ENCODE assay signal across 9 cellular contexts in the genomic region with DNA sequence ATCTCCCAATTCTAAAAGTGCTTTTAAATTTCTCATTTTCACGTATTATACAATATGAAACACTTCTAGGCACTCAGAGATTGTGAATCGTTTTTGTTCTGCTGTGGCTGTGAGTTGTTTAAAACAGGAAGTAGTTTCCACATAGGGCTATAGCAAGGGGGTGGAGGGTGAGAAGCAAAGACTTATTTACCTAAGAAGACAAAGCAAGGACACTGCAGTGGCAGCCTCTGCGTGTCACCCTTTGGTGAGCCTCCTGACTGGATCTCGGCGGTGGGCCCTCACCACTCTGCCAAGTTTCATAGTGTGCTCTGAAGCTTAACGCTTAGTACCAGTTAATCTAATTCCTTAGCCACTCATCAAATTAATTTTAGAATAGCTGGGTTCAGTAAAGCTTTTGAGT. TPM values are rescaled to one million over a fixed set of nuclear protein-coding genes. Genes with fewer than 3 reads are reported as not detected.
DNase-seq lines count a peak whose midpoint lies in the region; ATAC-seq and TF ChIP-seq lines count a peak whose summit lies in the region.
"Had no signal": no experiment of that assay in that cellular context is flagged by ENCODE, and none has a peak within 500 bp of the region (broad histone marks: within the 10 kb centered on the region; RNA-seq: fewer than 3 reads in every experiment).

No MANE protein-coding gene starts in this region.

- H3K9me3 Mint-ChIP-seq in naive B cell = no peaks in the 10 kb centered on the region
- H3K9me3 Mint-ChIP-seq in osteocyte (ENCODE audit: unreplicated experiment) = no peaks in the 10 kb centered on the region
- H3K9me3 Mint-ChIP-seq: central memory CD8-positive, alpha-beta T cell had no signal

- H3K4me3 Mint-ChIP-seq in naive B cell (peak overlapping the region in 1 of 8 donors; percentile 53), osteocyte (ENCODE audit: unreplicated experiment) (no peak overlapping the region)
- H3K4me3 Mint-ChIP-seq: central memory CD8-positive, alpha-beta T cell had no signal

- H3K4me1 Mint-ChIP-seq in naive B cell (peaks cover 9 to 14% (median 13%) of the 10 kb centered on the region in 3 donors), osteocyte (ENCODE audit: unreplicated experiment) (no peaks in the 10 kb centered on the region)
- H3K4me1 Mint-ChIP-seq: central memory CD8-positive, alpha-beta T cell had no signal

- peak; percentile 86 for ATAC-seq in HG02798 (IDR thresholded peaks at IDR 0.05; ENCODE audit: poor library complexity, unreplicated experiment)
- peak; percentile 55 to 73 for ATAC-seq in naive B cell (ENCODE audit: low read depth in 2 of 2)

- peak; percentile 18 for DNase-seq in NCI-H82 (lab: John Stamatoyannopoulos, UW)
- DNase-seq in NCI-H82 treated with DMSO at 0.1 percent for 48 hours (lab: John Stamatoyannopoulos, UW; ENCODE audit: unreplicated experiment) = no peak
- DNase-seq in NCI-H69 (lab: John Stamatoyannopoulos, UW) = peak; percentile 39
- no peak for DNase-seq in naive B cell
- DNase-seq in Ammon's horn (ENCODE audit: low spot score) = no peak
- no peak for DNase-seq in COLO668 (lab: John Stamatoyannopoulos, UW; ENCODE audit: unreplicated experiment)
- no peak for DNase-seq in osteocyte (ENCODE audit: extremely low spot score, unreplicated experiment)

- H3K27me3 Mint-ChIP-seq in naive B cell (peaks cover 38 to 50% (median 38%) of the 10 kb centered on the region in 3 donors), osteocyte (ENCODE audit: unreplicated experiment) (peaks cover 77% of the 10 kb centered on the region)

- H3K36me3 Mint-ChIP-seq in naive B cell = peaks cover 0 to 4% of the 10 kb centered on the region in 2 donors
- H3K36me3 Mint-ChIP-seq in osteocyte (ENCODE audit: unreplicated experiment) = no peaks in the 10 kb centered on the region

- H3K27ac Mint-ChIP-seq in naive B cell (peak overlapping the region in 1 of 6 donors; percentile 36), osteocyte (ENCODE audit: unreplicated experiment) (no peak overlapping the region)

- TF ChIP-seq CTCF in osteocyte (IDR thresholded peaks at IDR 0.05) = no peak

RNA-seq across cellular contexts. Expression of a gene that starts 56.8 kb away (rescaled TPM):
- polyA plus RNA-seq in naive B cell (ENCODE audit: low read depth in 6 of 6) = 10 to 100 TPM in 1 of 6 donors, 1 to 10 TPM in 4, not detected in 1; 3.2 to 20.6 (median 4.6) TPM
- 1.1 and 1.7 TPM in 2 replicates for total RNA-seq in osteocyte

Comparison
In these comparisons a context has a peak if more than half of its experiments do, and no peak if none do; other contexts are left out.
1. DNase-seq: peak in NCI-H82 (single experiment) and NCI-H69 (single experiment); none in NCI-H82 treated with DMSO at 0.1 percent for 48 hours (single experiment), naive B cell (single experiment), Ammon's horn (single experiment), COLO668 (single experiment) and osteocyte (single experiment).